Comparison of ENCODE assay signal across 16 cellular contexts in the genomic region with DNA sequence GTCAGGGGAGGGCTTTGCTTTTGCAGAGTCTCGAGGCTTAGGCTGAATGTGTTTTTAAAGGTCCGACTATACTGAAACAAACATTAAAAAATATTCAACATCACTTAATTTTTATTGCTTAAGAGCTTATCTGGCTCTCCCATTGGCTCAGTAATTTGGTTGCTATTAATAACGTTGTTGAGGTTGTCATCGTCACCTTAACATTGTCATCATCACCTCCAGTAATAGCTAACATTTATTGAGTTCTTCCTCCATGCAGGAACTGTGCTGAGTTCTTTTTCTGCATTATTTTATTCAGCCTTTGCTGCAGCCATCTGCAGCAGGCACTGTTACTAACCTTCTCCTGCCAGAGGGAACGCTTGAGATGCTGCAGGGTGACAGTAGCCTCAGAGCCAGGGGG.
"Had no signal": no experiment of that assay in that cellular context is flagged by ENCODE, and none has a peak within 500 bp of the region (broad histone marks: within the 10 kb centered on the region; RNA-seq: fewer than 3 reads in every experiment).

No MANE protein-coding gene starts in this region.

- H3K4me3 ChIP-seq: ascending aorta, mucosa of descending colon, ovary, psoas muscle, spleen, thyroid gland had no signal

- H3K27ac ChIP-seq: ascending aorta, epithelial cell of prostate, ovary, psoas muscle, thyroid gland had no signal

- ATAC-seq: activated CD4-positive, alpha-beta T cell treated with anti-CD3 and anti-CD28 coated beads for 36 hours; mucosa of descending colon; natural killer cell; sciatic nerve had no signal

- DNase-seq: activated CD4-positive, alpha-beta T cell treated with anti-CD3 and anti-CD28 coated beads for 36 hours; activated CD4-positive, alpha-beta T cell treated with anti-CD3 and anti-CD28 coated beads, Interleukin-2, amount 50 U/mL, for 48 hours; activated gamma-delta T cell; foreskin melanocyte; mucosa of descending colon; natural killer cell; ovary; psoas muscle; spleen; stimulated activated CD4-positive, alpha-beta T cell treated with anti-CD3 and anti-CD28 coated beads, Interleukin-4, amount 100 ng/mL, for 4 hours; stimulated activated naive CD4-positive, alpha-beta T cell; T-helper 2 cell; thyroid gland had no signal

- H3K27me3 ChIP-seq: ascending aorta, ovary, spleen, thyroid gland had no signal

- H3K9me3 ChIP-seq: ascending aorta, mucosa of descending colon, ovary, psoas muscle, spleen, thyroid gland had no signal

- H3K36me3 ChIP-seq: ovary, spleen, thyroid gland had no signal
